Comparison of ENCODE assay signal across 8 cellular contexts in the genomic region with DNA sequence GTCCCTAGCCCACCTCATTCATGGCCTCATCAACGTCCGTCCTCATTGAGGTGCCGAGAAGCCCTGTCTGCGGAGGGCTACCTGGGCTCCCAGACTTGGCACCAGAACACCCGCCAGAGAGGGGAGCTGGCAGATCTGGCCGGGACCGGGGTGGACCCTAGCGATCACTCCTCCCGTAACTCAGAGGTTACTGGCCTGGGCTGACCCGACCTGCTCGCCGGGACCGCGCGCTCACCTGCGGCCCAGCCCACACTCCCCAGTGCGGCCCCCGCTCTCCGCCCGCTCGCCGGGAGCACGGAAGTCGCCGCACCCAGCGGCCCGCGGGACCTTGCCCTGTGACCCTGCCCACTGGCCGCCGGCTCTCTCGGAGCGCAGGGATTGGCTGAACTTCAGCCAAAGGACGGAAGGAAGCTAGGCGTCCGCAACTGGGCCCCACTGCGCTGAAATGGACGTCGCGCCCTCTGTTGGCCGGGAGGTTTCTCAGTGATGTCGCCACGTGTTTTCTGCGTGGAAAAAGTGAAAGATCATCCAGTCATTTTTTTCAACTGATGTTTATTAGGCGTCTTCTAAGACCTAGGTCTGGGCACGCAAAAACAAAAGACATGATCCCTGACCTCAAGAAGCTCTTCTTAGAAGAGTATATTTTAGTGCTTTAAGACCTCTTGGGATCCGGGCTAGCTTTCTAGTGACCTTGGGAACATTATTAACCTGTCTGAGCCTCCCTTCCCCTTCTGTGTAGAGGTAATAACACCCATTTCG. TPM values are rescaled to one million over a fixed set of nuclear protein-coding genes. Genes with fewer than 3 reads are reported as not detected.
DNase-seq lines count a peak whose midpoint lies in the region; ATAC-seq, FAIRE-seq and TF ChIP-seq lines count a peak whose summit lies in the region.

A gene with protein sequence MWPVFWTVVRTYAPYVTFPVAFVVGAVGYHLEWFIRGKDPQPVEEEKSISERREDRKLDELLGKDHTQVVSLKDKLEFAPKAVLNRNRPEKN (minus strand): TSS at position 308 of the 759 bp plus-strand sequence. CDS start 3,772 bp downstream, outside the sequence.

- TF ChIP-seq CTCF in AG10803 (conservative IDR thresholded peaks at IDR 0.05; ENCODE audit: low read length), result peak; percentile 81
- TF ChIP-seq CTCF in keratinocyte (optimal IDR thresholded peaks at IDR 0.05 in 1 of 3, IDR thresholded peaks at IDR 0.05 in 1 of 3, conservative IDR thresholded peaks at IDR 0.05 in 1 of 3; ENCODE audit: extremely low read depth in 1 of 3, insufficient read depth in 2 of 3, low read length in 3 of 3), result peak; percentile 81 to 86 (median 81)

- no peaks in the 10 kb centered on the region for H3K27me3 ChIP-seq in keratinocyte (ENCODE audit: control insufficient read depth, extremely low read depth, insufficient read depth, low read length)

- peaks cover 44% of the 10 kb centered on the region for H3K79me2 ChIP-seq in keratinocyte (ENCODE audit: control insufficient read depth, insufficient read depth, low read length)

- peak within 1 kb of the TSS; percentile 82 for H2AFZ ChIP-seq in keratinocyte (ENCODE audit: control insufficient read depth, low read length)

- DNase-seq in AG10803 (ENCODE audit: low read depth) (peak; percentile 93), NCI-H446 (lab: John Stamatoyannopoulos, UW) (peak; percentile 82 to 94), cerebellar nuclear complex (lab: John Stamatoyannopoulos, UW) (peak; percentile 23 to 54), keratinocyte (ENCODE audit: low read depth, low spot score) (peak; percentile 41)
- peak; percentile 90 for DNase-seq in activated CD4-positive, CD25-positive, alpha-beta regulatory T cell treated with anti-CD3 and anti-CD28 coated beads, Interleukin-2, amount 50 U/mL, for 72 hours
- peak; percentile 83 to 86 for DNase-seq in stimulated activated CD4-positive, alpha-beta T cell treated with anti-CD3 and anti-CD28 coated beads, Interleukin-15, amount 100 ng/mL, for 1 hour (ENCODE audit: low read depth in 1 of 2, low spot score in 1 of 2)

- peak within 1 kb of the TSS; percentile 100 for H3K4me3 ChIP-seq in AG10803 (ENCODE audit: low read length)
- H3K4me3 ChIP-seq in keratinocyte (ENCODE audit: control insufficient read depth in 2 of 3, extremely low read depth in 1 of 3, insufficient read depth in 2 of 3, low read depth in 1 of 3, low read length in 3 of 3), result peak within 1 kb of the TSS; percentile 59 to 99 (median 86)

- H3K27ac ChIP-seq in keratinocyte (ENCODE audit: control insufficient read depth, insufficient read depth, low read length), result peak within 1 kb of the TSS; percentile 78

- no peaks in the 10 kb centered on the region for H4K20me1 ChIP-seq in keratinocyte (ENCODE audit: control insufficient read depth, extremely low read depth, insufficient read depth, low read length)

- H3K9ac ChIP-seq in keratinocyte (ENCODE audit: control insufficient read depth, extremely low read depth, insufficient read depth, low read length), result peak within 1 kb of the TSS; percentile 94

- dilution Hi-C loops in keratinocyte (cut with MboI; ENCODE audit: extremely low pct_ligation_motif_present, low sequenced_read_pairs), result no loop called here

- no peaks in the 10 kb centered on the region for H3K9me1 ChIP-seq in keratinocyte (ENCODE audit: control insufficient read depth, extremely low read depth, insufficient read depth, low read length)

- FAIRE-seq in keratinocyte (lab: Jason Lieb, UNC), result peak; percentile 89

- peaks cover 10% of the 10 kb centered on the region for H3K4me1 ChIP-seq in keratinocyte (ENCODE audit: control insufficient read depth, extremely low read depth, insufficient read depth, low read length)

- H3K36me3 ChIP-seq in keratinocyte (ENCODE audit: control insufficient read depth in 2 of 2, extremely low read depth in 1 of 2, insufficient read depth in 2 of 2, low read length in 2 of 2), result peaks cover 10% of the 10 kb centered on the region in 2 experiments

- no peaks in the 10 kb centered on the region for H3K9me3 ChIP-seq in keratinocyte (ENCODE audit: control insufficient read depth, low read depth, low read length)

- peak; percentile 98 for ATAC-seq in GM19025 (IDR thresholded peaks at IDR 0.05; ENCODE audit: low read depth, unreplicated experiment)
- ATAC-seq in HG03342 (IDR thresholded peaks at IDR 0.05; ENCODE audit: unreplicated experiment), result peak; percentile 93

- H3K4me2 ChIP-seq in keratinocyte (ENCODE audit: control insufficient read depth, extremely low read depth, insufficient read depth, low read depth, low read length), result peak within 1 kb of the TSS; percentile 100

RNA-seq across cellular contexts. Expression of the gene that starts here (rescaled TPM):
- 50.5 to 74.5 TPM (median 51.5 TPM) in 3 replicates for polyA plus RNA-seq in keratinocyte
- 7.9 TPM for polyA plus RNA-seq in keratinocyte (2011; ENCODE audit: low read depth)
- polyA plus RNA-seq in keratinocyte (2011; cell fraction: cytosol; rRNA removed), result 59.3 and 66.5 TPM in 2 replicates
- polyA plus RNA-seq in keratinocyte (2011; cell fraction: nucleus; rRNA removed), result 42.9 and 43.1 TPM in 2 replicates
- 41.2 and 51.7 TPM in 2 replicates for polyA plus RNA-seq in keratinocyte (2012; ENCODE audit: low replicate concordance)
- 33.4 to 38.5 TPM (median 38.0 TPM) in 3 replicates for polyA minus RNA-seq in keratinocyte
- polyA minus RNA-seq in keratinocyte (2011; cell fraction: cytosol; rRNA and poly(A)+ RNA removed), result 23.4 TPM
- polyA minus RNA-seq in keratinocyte (2011; cell fraction: nucleus; rRNA and poly(A)+ RNA removed), result 7.3 and 10.8 TPM in 2 replicates

Comparison
In these comparisons a context has a peak if more than half of its experiments do, and no peak if none do; other contexts are left out.
1. Peak in every context shown above with its lines: DNase-seq, ATAC-seq, H3K4me3 ChIP-seq and H3K27ac ChIP-seq.
2. DNase-seq: peak in every context shown above with its lines; median percentile 93 in AG10803; 90 in activated CD4-positive, CD25-positive, alpha-beta regulatory T cell treated with anti-CD3 and anti-CD28 coated beads, Interleukin-2, amount 50 U/mL, for 72 hours; 88 in NCI-H446; 84 in stimulated activated CD4-positive, alpha-beta T cell treated with anti-CD3 and anti-CD28 coated beads, Interleukin-15, amount 100 ng/mL, for 1 hour; 41 in keratinocyte; 38 in cerebellar nuclear complex.